11 cellular contexts compared by ENCODE assay signal in the genomic region with DNA sequence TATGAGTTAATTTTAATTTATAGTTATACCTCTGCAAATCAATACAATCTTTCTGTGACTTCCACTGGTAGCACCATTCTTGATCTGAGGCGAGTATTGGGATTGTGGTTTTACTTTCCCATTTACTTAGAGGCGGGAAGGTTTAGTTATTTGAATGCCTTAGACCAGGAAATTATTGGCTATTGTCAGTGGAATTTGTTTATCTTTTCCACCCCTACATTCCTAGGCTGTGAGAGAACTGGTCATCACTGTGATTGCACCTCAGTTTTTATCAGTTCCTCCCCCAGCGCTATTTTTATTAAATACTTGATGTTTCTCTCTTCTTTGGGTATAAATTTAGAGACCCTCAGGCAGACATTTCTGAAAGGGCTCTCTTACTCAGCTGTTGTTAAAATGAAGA. TPM values are rescaled to one million over a fixed set of nuclear protein-coding genes. Genes with fewer than 3 reads are reported as not detected.
DNase-seq lines count a peak whose midpoint lies in the region; ATAC-seq and TF ChIP-seq lines count a peak whose summit lies in the region.
"Had no signal": no experiment of that assay in that cellular context is flagged by ENCODE, and none has a peak within 500 bp of the region (broad histone marks: within the 10 kb centered on the region; RNA-seq: fewer than 3 reads in every experiment).

No MANE protein-coding gene starts in this region.

- no peak overlapping the region for H3K4me3 Mint-ChIP-seq in endodermal cell
- H3K4me3 Mint-ChIP-seq: CD4-positive, alpha-beta memory T cell had no signal

- H3K27ac ChIP-seq in IMR-90 (ENCODE audit: insufficient read depth, low read length) (no peak overlapping the region), endodermal cell (ENCODE audit: low read depth, low read length) (peak overlapping the region; percentile 81)

- no peak overlapping the region for H4K91ac ChIP-seq in IMR-90 (ENCODE audit: insufficient read depth, low read depth, low read length)

- H2AK9ac ChIP-seq in IMR-90 (replicated peaks; ENCODE audit: low read depth, low read length, poor library complexity): no peak overlapping the region

- H4K5ac ChIP-seq in IMR-90 (ENCODE audit: low read depth, low read length): no peak overlapping the region

- peak overlapping the region; percentile 61; the same call in 1 of the 2 replicates for H3K4ac ChIP-seq in IMR-90 (ENCODE audit: low read depth, low read length)

- TF ChIP-seq RAD21 in IMR-90 (IDR thresholded peaks at IDR 0.05; ENCODE audit: low read length): no peak

- POLR2A ChIA-PET in IMR-90 (lab: Charles Lee; ENCODE audit: unreplicated experiment): no interaction called here

- H3K23ac ChIP-seq in IMR-90 (ENCODE audit: low read depth, low read length): no peak overlapping the region

- peak overlapping the region; percentile 48 for H2BK5ac ChIP-seq in IMR-90 (ENCODE audit: low read depth, low read length, poor library complexity, severe bottlenecking)

- H3K4me3 ChIP-seq in IMR-90 (ENCODE audit: insufficient read depth, low read depth, low read length) (no peak overlapping the region), endodermal cell (ENCODE audit: low read length) (peak overlapping the region; percentile 67)

- DNase-seq in AG08396 (ENCODE audit: low spot score) (peak; percentile 56), IMR-90 (peak; percentile 82), endodermal cell (no peak), mucosa of gallbladder (ENCODE audit: low spot score) (peak; percentile 13), DMS79 treated with DMSO at 0.1 percent for 48 hours (lab: John Stamatoyannopoulos, UW) (no peak), DMS 273 treated with DMSO at 0.1 percent for 48 hours (lab: John Stamatoyannopoulos, UW) (no peak), amniotic stem cell (lab: John Stamatoyannopoulos, UW) (no peak)
- DNase-seq: CD4-positive, alpha-beta memory T cell; stimulated activated CD4-positive, alpha-beta T cell treated with anti-CD3 and anti-CD28 coated beads, Interleukin-2, amount 100 ng/mL, for 24 hours; SW 1271 had no signal

- no TSS peak for BruUV-seq in IMR-90 (replicated peaks; lab: Mats Ljungman, UMichigan)

- no peak overlapping the region for H3K14ac ChIP-seq in IMR-90 (replicated peaks; ENCODE audit: low read depth, low read length)

- H3K9me3 ChIP-seq in IMR-90 (ENCODE audit: control insufficient read depth, insufficient read depth, low read length): no peaks in the 10 kb centered on the region
- no peaks in the 10 kb centered on the region for H3K9me3 ChIP-seq in endodermal cell (ENCODE audit: control insufficient read depth, low read length)

- no peak overlapping the region for H2BK15ac ChIP-seq in IMR-90 (ENCODE audit: low read depth, low read length)

- no peak overlapping the region for H2AFZ ChIP-seq in IMR-90 (replicated peaks; ENCODE audit: low read length, poor library complexity)

- TF ChIP-seq POLR2A in IMR-90 (IDR thresholded peaks at IDR 0.05; ENCODE audit: low read depth, low read length): no peak

- H3K36me3 ChIP-seq in IMR-90 (ENCODE audit: control insufficient read depth, insufficient read depth, low read length) (no peaks in the 10 kb centered on the region), endodermal cell (ENCODE audit: control insufficient read depth, insufficient read depth, low read length) (no peaks in the 10 kb centered on the region)

- ATAC-seq in IMR-90 (ENCODE audit: low read depth): peak; percentile 70
- no peak for ATAC-seq in activated CD4-positive, CD25-positive, alpha-beta regulatory T cell treated with anti-CD3 and anti-CD28 coated beads, Interleukin-2, amount 50 U/mL, for 24 hours

- H3K27me3 ChIP-seq in IMR-90 (ENCODE audit: control insufficient read depth, insufficient read depth, low read length) (no peaks in the 10 kb centered on the region), endodermal cell (ENCODE audit: control insufficient read depth, insufficient read depth, low read length, poor library complexity, severe bottlenecking) (no peaks in the 10 kb centered on the region)

- H3K4me1 ChIP-seq in IMR-90 (ENCODE audit: control insufficient read depth, insufficient read depth, low read length) (peaks cover 15% of the 10 kb centered on the region), endodermal cell (ENCODE audit: control insufficient read depth, insufficient read depth, low read length) (peaks cover 22% of the 10 kb centered on the region)

- H3K27ac Mint-ChIP-seq in endodermal cell: peak overlapping the region; percentile 9
- H3K27ac Mint-ChIP-seq: CD4-positive, alpha-beta memory T cell had no signal

- no peaks in the 10 kb centered on the region for H3K36me3 Mint-ChIP-seq in endodermal cell (ENCODE audit: low read depth)
- H3K36me3 Mint-ChIP-seq: CD4-positive, alpha-beta memory T cell had no signal

- no peak overlapping the region for H2BK20ac ChIP-seq in IMR-90 (ENCODE audit: low read depth, low read length)

- CTCF ChIA-PET in IMR-90 (lab: Yijun Ruan, JAX): interaction anchor here (0.7 to 2.1 kb wide), 2 partner anchors 75 to 409 kb away, joined by 4 to 13 read pairs; no protein-coding TSS in a partner anchor

- H2AK5ac ChIP-seq in IMR-90 (ENCODE audit: low read depth, low read length): no peak overlapping the region

- no peak overlapping the region for H2BK120ac ChIP-seq in IMR-90 (ENCODE audit: low read depth, low read length)

- no CpG with 5 or more reads among the region's 3 CpGs for WGBS in IMR-90 (ENCODE audit: extremely low coverage in 2 of 2, insufficient read length in 1 of 2), 2 experiments
- 71% methylated on average over 3 of the region's 3 CpGs; no CpG with 5 or more reads in 1 of the 2 experiments for WGBS in endodermal cell (ENCODE audit: insufficient coverage in 1 of 2, insufficient read length in 1 of 2), 2 experiments

- intact Hi-C loops in IMR-90 (cut with micrococcal nuclease): no loop called here

- peaks cover 22 to 41% of the 10 kb centered on the region in 2 experiments for H3K79me1 ChIP-seq in IMR-90 (ENCODE audit: low read depth in 1 of 2, low read length in 2 of 2)

- H3K9ac ChIP-seq in IMR-90 (ENCODE audit: low read depth, low read length) (no peak overlapping the region), endodermal cell (ENCODE audit: extremely low read depth, low read length, poor library complexity, severe bottlenecking) (peak overlapping the region; percentile 47)

- H3K27me3 Mint-ChIP-seq in endodermal cell (ENCODE audit: insufficient read depth): peaks cover 3% of the 10 kb centered on the region

- 0 out of 2 replicates have a peak, but pooled peaks cover 3% of the 10 kb centered on the region for H4K20me1 ChIP-seq in IMR-90 (ENCODE audit: insufficient read depth, low read length)

- no peak overlapping the region for H4K8ac ChIP-seq in IMR-90 (ENCODE audit: low read depth in 2 of 2, low read length in 2 of 2)

- H3K9me3 Mint-ChIP-seq in endodermal cell: no peaks in the 10 kb centered on the region

- dilution Hi-C loops in IMR-90 (cut with HindIII; ENCODE audit: low sequenced_read_pairs, unreplicated experiment): no loop called here

- peaks cover 10% of the 10 kb centered on the region for H3K9me1 ChIP-seq in IMR-90 (ENCODE audit: insufficient read depth, low read length)

- in situ Hi-C loops in IMR-90 (cut with MboI; ENCODE audit: low sequenced_read_pairs): no loop called here

- TF ChIP-seq CTCF in IMR-90 (conservative IDR thresholded peaks at IDR 0.05; ENCODE audit: low read depth, low read length) (no peak), endodermal cell (conservative IDR thresholded peaks at IDR 0.05) (no peak)

- H3K4me1 Mint-ChIP-seq in endodermal cell: peaks cover 40% of the 10 kb centered on the region
- H3K4me1 Mint-ChIP-seq: CD4-positive, alpha-beta memory T cell had no signal

- H3K18ac ChIP-seq in IMR-90 (ENCODE audit: low read depth, low read length): no peak overlapping the region

- H3K4me2 ChIP-seq in IMR-90 (ENCODE audit: low read depth, low read length): peak overlapping the region; percentile 85; the same call in 1 of the 2 replicates

- no peak overlapping the region for H3K56ac ChIP-seq in IMR-90 (ENCODE audit: extremely low read depth, insufficient read depth, low read length)

TF ChIP-seq in IMR-90, 13 proteins besides CTCF, POLR2A, EP300 and RAD21:
- TF ChIP-seq SMC3 (IDR thresholded peaks at IDR 0.05; ENCODE audit: low read depth, low read length) (no peak), USF2 (IDR thresholded peaks at IDR 0.05; ENCODE audit: low read depth, low read length) (no peak), RFX5 (IDR thresholded peaks at IDR 0.05; ENCODE audit: low read depth, low read length) (no peak), FOS (IDR thresholded peaks at IDR 0.05; ENCODE audit: low read depth, low read length) (no peak), MAZ (IDR thresholded peaks at IDR 0.05; ENCODE audit: borderline replicate concordance, low read depth, low read length) (no peak)
- TF ChIP-seq, protein P1, sequence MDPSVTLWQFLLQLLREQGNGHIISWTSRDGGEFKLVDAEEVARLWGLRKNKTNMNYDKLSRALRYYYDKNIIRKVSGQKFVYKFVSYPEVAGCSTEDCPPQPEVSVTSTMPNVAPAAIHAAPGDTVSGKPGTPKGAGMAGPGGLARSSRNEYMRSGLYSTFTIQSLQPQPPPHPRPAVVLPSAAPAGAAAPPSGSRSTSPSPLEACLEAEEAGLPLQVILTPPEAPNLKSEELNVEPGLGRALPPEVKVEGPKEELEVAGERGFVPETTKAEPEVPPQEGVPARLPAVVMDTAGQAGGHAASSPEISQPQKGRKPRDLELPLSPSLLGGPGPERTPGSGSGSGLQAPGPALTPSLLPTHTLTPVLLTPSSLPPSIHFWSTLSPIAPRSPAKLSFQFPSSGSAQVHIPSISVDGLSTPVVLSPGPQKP (IDR thresholded peaks at IDR 0.05; ENCODE audit: borderline replicate concordance, low read depth, low read length): no peak

RNA-seq across cellular contexts. Expression of gene CDK14, which starts 29.9 kb away (rescaled TPM):
- total RNA-seq in IMR-90 (2012; rRNA removed): 28.1 and 29.6 TPM in 2 replicates
- polyA plus RNA-seq in IMR-90 (2012; rRNA removed): 6.9 and 10.1 TPM in 2 replicates
- 2.2 and 3.0 TPM in 2 replicates for polyA plus RNA-seq in IMR-90 (2012; cell fraction: cytosol; rRNA removed)
- polyA plus RNA-seq in IMR-90 (2012; cell fraction: nucleus; rRNA removed; ENCODE audit: low replicate concordance): 1.0 and 9.0 TPM in 2 replicates
- 10 to 100 TPM in 1 of 2 donors, 1 to 10 TPM in 1; 8.7 to 13.4 TPM for total RNA-seq in endodermal cell
- 27.6 TPM for polyA plus RNA-seq in endodermal cell (2013, experiment 1 of 2)
- 31.1 TPM for polyA plus RNA-seq in endodermal cell (2013, experiment 2 of 2)
- 70.3 TPM for total RNA-seq in mucosa of gallbladder

Comparison
In these comparisons a context has a peak if more than half of its experiments do, and no peak if none do; other contexts are left out.
1. DNase-seq: peak in AG08396 (single experiment), IMR-90 (single experiment) and mucosa of gallbladder (single experiment); none in endodermal cell (single experiment), DMS79 treated with DMSO at 0.1 percent for 48 hours (single experiment), DMS 273 treated with DMSO at 0.1 percent for 48 hours (single experiment) and amniotic stem cell (single experiment).